In the genomic region with DNA sequence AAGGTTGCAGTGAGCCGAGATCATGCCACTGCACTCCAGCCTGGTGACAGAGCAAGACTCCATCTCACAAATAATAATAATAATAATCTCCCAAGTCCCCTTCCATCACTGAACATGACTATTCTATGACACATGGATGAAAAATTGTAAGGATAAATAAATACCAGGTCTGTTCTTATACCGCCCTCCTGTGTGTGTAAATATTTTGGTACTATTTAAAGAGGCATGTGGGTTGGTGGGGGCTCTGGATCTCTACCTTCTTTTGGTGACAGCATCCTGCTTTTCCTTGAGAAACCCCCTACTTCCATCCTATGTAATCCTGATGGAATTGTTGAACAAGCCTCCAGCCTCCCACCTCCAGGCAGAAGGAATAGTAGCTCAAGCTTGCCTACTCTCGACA, we compare ENCODE assay signal across 23 cellular contexts.
"Had no signal": no experiment of that assay in that cellular context is flagged by ENCODE, and none has a peak within 500 bp of the region (broad histone marks: within the 10 kb centered on the region; RNA-seq: fewer than 3 reads in every experiment).

No MANE protein-coding gene starts in this region.

- H3K36me3 ChIP-seq: ovary, prostate gland, upper lobe of right lung had no signal

- H3K4me3 ChIP-seq: left ventricle myocardium inferior, lung, ovary, prostate gland, skin epidermis, suprapubic skin, thoracic aorta, tibial artery, upper lobe of right lung had no signal

- H3K9me3 ChIP-seq: prostate gland, upper lobe of right lung had no signal

- ATAC-seq: natural killer cell treated with Interleukin-12 subunit alpha and Interleukin-12 subunit beta and Interleukin-15 and Interleukin-18, amount 100 ng/mL, for 72 hours; right cardiac atrium; sciatic nerve; stimulated activated effector memory CD8-positive, alpha-beta T cell treated with anti-CD3 and anti-CD28 coated beads, Interleukin-12 subunit alpha, Interleukin-12 subunit beta, amount 100 ng/mL, for 72 hours; upper lobe of right lung had no signal

- H3K27me3 ChIP-seq: ovary, suprapubic skin, tibial artery, upper lobe of right lung had no signal

- DNase-seq: hypothalamus; islet precursor cell; left ventricle myocardium inferior; mesendoderm; naive B cell; ovary; right cardiac atrium; stimulated activated CD4-positive, alpha-beta T cell treated with anti-CD3 and anti-CD28 coated beads, Interleukin-12 subunit alpha, Interleukin-12 subunit beta, amount 100 ng/mL, for 4 hours; stimulated activated CD4-positive, alpha-beta T cell treated with anti-CD3 and anti-CD28 coated beads, Interleukin-15, amount 100 ng/mL, for 24 hours; stimulated activated CD4-positive, alpha-beta T cell treated with anti-CD3 and anti-CD28 coated beads, Interleukin-2, amount 100 ng/mL, for 24 hours; stimulated activated CD4-positive, alpha-beta T cell treated with anti-CD3 and anti-CD28 coated beads, Interleukin-4, amount 100 ng/mL, for 24 hours; stimulated activated naive CD4-positive, alpha-beta T cell; tibial artery; trophoblast cell; upper lobe of right lung had no signal

- H3K4me1 ChIP-seq: left ventricle myocardium inferior, prostate gland, suprapubic skin, tibial artery, upper lobe of right lung had no signal
